1 cellular context compared by ENCODE assay signal in genomic region chr9:133715866-133716563, GRCh38.
A peak's percentile ranks its signal among the peaks of the same experiment; 100 is the strongest.
TF ChIP-seq lines count a peak whose summit lies in the region.

No MANE protein-coding gene starts in this region.

TF ChIP-seq in HepG2, 621 proteins besides CTCF, POLR2A, EP300 and RAD21 (continued from another document and continues in another):
- TF ChIP-seq, protein P1, sequence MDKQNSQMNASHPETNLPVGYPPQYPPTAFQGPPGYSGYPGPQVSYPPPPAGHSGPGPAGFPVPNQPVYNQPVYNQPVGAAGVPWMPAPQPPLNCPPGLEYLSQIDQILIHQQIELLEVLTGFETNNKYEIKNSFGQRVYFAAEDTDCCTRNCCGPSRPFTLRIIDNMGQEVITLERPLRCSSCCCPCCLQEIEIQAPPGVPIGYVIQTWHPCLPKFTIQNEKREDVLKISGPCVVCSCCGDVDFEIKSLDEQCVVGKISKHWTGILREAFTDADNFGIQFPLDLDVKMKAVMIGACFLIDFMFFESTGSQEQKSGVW (CRISPR knock-in tag; IDR thresholded peaks at IDR 0.05; ENCODE audit: borderline replicate concordance): no peak
- TF ChIP-seq, protein P2, sequence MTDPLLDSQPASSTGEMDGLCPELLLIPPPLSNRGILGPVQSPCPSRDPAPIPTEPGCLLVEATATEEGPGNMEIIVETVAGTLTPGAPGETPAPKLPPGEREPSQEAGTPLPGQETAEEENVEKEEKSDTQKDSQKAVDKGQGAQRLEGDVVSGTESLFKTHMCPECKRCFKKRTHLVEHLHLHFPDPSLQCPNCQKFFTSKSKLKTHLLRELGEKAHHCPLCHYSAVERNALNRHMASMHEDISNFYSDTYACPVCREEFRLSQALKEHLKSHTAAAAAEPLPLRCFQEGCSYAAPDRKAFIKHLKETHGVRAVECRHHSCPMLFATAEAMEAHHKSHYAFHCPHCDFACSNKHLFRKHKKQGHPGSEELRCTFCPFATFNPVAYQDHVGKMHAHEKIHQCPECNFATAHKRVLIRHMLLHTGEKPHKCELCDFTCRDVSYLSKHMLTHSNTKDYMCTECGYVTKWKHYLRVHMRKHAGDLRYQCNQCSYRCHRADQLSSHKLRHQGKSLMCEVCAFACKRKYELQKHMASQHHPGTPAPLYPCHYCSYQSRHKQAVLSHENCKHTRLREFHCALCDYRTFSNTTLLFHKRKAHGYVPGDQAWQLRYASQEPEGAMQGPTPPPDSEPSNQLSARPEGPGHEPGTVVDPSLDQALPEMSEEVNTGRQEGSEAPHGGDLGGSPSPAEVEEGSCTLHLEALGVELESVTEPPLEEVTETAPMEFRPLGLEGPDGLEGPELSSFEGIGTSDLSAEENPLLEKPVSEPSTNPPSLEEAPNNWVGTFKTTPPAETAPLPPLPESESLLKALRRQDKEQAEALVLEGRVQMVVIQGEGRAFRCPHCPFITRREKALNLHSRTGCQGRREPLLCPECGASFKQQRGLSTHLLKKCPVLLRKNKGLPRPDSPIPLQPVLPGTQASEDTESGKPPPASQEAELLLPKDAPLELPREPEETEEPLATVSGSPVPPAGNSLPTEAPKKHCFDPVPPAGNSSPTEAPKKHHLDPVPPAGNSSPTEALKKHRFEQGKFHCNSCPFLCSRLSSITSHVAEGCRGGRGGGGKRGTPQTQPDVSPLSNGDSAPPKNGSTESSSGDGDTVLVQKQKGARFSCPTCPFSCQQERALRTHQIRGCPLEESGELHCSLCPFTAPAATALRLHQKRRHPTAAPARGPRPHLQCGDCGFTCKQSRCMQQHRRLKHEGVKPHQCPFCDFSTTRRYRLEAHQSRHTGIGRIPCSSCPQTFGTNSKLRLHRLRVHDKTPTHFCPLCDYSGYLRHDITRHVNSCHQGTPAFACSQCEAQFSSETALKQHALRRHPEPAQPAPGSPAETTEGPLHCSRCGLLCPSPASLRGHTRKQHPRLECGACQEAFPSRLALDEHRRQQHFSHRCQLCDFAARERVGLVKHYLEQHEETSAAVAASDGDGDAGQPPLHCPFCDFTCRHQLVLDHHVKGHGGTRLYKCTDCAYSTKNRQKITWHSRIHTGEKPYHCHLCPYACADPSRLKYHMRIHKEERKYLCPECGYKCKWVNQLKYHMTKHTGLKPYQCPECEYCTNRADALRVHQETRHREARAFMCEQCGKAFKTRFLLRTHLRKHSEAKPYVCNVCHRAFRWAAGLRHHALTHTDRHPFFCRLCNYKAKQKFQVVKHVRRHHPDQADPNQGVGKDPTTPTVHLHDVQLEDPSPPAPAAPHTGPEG (CRISPR knock-in tag; IDR thresholded peaks at IDR 0.05): no peak
- peak; percentile 80 for TF ChIP-seq SALL1 (CRISPR knock-in tag; IDR thresholded peaks at IDR 0.05)
- TF ChIP-seq ZSCAN12 (CRISPR knock-in tag; IDR thresholded peaks at IDR 0.05): no peak
- peak; percentile 77 for TF ChIP-seq GATAD2A (CRISPR knock-in tag; IDR thresholded peaks at IDR 0.05)
- no peak for TF ChIP-seq POLR2AphosphoS2 (IDR thresholded peaks at IDR 0.05; ENCODE audit: low read depth, low read length)
- TF ChIP-seq ZNF713 (CRISPR knock-in tag; IDR thresholded peaks at IDR 0.05): no peak
- TF ChIP-seq MEF2D (CRISPR knock-in tag; IDR thresholded peaks at IDR 0.05): no peak
- peak; percentile 85; the same call in 1 of the 2 replicates for TF ChIP-seq HNRNPL (IDR thresholded peaks at IDR 0.05; ENCODE audit: low read depth, low read length)
- TF ChIP-seq PHF8 (CRISPR knock-in tag; IDR thresholded peaks at IDR 0.05): peak; percentile 50; the same call in 1 of the 2 replicates
- TF ChIP-seq TGIF2 (CRISPR knock-in tag; IDR thresholded peaks at IDR 0.05): no peak
- TF ChIP-seq HNRNPH1 (optimal IDR thresholded peaks at IDR 0.05; ENCODE audit: low read depth, low read length): no peak
- no peak for TF ChIP-seq PRMT3 (CRISPR knock-in tag; IDR thresholded peaks at IDR 0.05; ENCODE audit: borderline replicate concordance, low read depth)
- no peak for TF ChIP-seq SCMH1 (CRISPR knock-in tag; IDR thresholded peaks at IDR 0.05; ENCODE audit: borderline replicate concordance)
- no peak for TF ChIP-seq ZNF224 (CRISPR knock-in tag; IDR thresholded peaks at IDR 0.05)
- TF ChIP-seq ZNF317 (CRISPR knock-in tag; IDR thresholded peaks at IDR 0.05): peak; percentile 26; the same call in 1 of the 2 replicates
- TF ChIP-seq, protein P3, sequence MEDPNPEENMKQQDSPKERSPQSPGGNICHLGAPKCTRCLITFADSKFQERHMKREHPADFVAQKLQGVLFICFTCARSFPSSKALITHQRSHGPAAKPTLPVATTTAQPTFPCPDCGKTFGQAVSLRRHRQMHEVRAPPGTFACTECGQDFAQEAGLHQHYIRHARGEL (CRISPR knock-in tag; IDR thresholded peaks at IDR 0.05): 0 out of 2 replicates have a peak, but pooled peaks have one; percentile 30
- TF ChIP-seq PCBP2 (optimal IDR thresholded peaks at IDR 0.05; ENCODE audit: low read depth, low read length, poor library complexity, severe bottlenecking): no peak
- no peak for TF ChIP-seq ZNF569 (CRISPR knock-in tag; IDR thresholded peaks at IDR 0.05; ENCODE audit: borderline replicate concordance)
- TF ChIP-seq, protein P4, sequence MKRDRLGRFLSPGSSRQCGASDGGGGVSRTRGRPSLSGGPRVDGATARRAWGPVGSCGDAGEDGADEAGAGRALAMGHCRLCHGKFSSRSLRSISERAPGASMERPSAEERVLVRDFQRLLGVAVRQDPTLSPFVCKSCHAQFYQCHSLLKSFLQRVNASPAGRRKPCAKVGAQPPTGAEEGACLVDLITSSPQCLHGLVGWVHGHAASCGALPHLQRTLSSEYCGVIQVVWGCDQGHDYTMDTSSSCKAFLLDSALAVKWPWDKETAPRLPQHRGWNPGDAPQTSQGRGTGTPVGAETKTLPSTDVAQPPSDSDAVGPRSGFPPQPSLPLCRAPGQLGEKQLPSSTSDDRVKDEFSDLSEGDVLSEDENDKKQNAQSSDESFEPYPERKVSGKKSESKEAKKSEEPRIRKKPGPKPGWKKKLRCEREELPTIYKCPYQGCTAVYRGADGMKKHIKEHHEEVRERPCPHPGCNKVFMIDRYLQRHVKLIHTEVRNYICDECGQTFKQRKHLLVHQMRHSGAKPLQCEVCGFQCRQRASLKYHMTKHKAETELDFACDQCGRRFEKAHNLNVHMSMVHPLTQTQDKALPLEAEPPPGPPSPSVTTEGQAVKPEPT (CRISPR knock-in tag; IDR thresholded peaks at IDR 0.05; ENCODE audit: low read depth): peak; percentile 84; the same call in 1 of the 2 replicates
- TF ChIP-seq, protein P5, sequence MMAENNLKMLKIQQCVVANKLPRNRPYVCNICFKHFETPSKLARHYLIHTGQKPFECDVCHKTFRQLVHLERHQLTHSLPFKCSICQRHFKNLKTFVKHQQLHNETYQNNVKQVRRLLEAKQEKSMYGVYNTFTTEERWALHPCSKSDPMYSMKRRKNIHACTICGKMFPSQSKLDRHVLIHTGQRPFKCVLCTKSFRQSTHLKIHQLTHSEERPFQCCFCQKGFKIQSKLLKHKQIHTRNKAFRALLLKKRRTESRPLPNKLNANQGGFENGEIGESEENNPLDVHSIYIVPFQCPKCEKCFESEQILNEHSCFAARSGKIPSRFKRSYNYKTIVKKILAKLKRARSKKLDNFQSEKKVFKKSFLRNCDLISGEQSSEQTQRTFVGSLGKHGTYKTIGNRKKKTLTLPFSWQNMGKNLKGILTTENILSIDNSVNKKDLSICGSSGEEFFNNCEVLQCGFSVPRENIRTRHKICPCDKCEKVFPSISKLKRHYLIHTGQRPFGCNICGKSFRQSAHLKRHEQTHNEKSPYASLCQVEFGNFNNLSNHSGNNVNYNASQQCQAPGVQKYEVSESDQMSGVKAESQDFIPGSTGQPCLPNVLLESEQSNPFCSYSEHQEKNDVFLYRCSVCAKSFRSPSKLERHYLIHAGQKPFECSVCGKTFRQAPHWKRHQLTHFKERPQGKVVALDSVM (CRISPR knock-in tag; IDR thresholded peaks at IDR 0.05): peak; percentile 51; the same call in 1 of the 2 replicates
- peak; percentile 63 for TF ChIP-seq HDAC1 (CRISPR knock-in tag; IDR thresholded peaks at IDR 0.05)
- TF ChIP-seq, protein P6, sequence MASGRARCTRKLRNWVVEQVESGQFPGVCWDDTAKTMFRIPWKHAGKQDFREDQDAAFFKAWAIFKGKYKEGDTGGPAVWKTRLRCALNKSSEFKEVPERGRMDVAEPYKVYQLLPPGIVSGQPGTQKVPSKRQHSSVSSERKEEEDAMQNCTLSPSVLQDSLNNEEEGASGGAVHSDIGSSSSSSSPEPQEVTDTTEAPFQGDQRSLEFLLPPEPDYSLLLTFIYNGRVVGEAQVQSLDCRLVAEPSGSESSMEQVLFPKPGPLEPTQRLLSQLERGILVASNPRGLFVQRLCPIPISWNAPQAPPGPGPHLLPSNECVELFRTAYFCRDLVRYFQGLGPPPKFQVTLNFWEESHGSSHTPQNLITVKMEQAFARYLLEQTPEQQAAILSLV (CRISPR knock-in tag; IDR thresholded peaks at IDR 0.05; ENCODE audit: borderline replicate concordance): no peak; the same call in 1 of the 2 replicates
- TF ChIP-seq, protein P7, sequence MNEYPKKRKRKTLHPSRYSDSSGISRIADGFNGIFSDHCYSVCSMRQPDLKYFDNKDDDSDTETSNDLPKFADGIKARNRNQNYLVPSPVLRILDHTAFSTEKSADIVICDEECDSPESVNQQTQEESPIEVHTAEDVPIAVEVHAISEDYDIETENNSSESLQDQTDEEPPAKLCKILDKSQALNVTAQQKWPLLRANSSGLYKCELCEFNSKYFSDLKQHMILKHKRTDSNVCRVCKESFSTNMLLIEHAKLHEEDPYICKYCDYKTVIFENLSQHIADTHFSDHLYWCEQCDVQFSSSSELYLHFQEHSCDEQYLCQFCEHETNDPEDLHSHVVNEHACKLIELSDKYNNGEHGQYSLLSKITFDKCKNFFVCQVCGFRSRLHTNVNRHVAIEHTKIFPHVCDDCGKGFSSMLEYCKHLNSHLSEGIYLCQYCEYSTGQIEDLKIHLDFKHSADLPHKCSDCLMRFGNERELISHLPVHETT (CRISPR knock-in tag; conservative IDR thresholded peaks at IDR 0.05): no peak
- peak; percentile 37; the same call in 1 of the 2 replicates for TF ChIP-seq SPEN (CRISPR knock-in tag; IDR thresholded peaks at IDR 0.05; ENCODE audit: low read depth)
- 0 out of 2 replicates have a peak, but pooled peaks have one; percentile 19 for TF ChIP-seq CREM (IDR thresholded peaks at IDR 0.05)
- no peak for TF ChIP-seq CREM (CRISPR knock-in tag; IDR thresholded peaks at IDR 0.05)
- TF ChIP-seq RFX1 (IDR thresholded peaks at IDR 0.05): no peak
- peak; percentile 77; the same call in 1 of the 2 replicates for TF ChIP-seq ZNF776 (CRISPR knock-in tag; IDR thresholded peaks at IDR 0.05)
- no peak for TF ChIP-seq NONO (IDR thresholded peaks at IDR 0.05)
- peak; percentile 60; the same call in 1 of the 2 replicates for TF ChIP-seq NONO (CRISPR knock-in tag; conservative IDR thresholded peaks at IDR 0.05)
- peak; percentile 95 for TF ChIP-seq MTA1 (CRISPR knock-in tag; IDR thresholded peaks at IDR 0.05; ENCODE audit: borderline replicate concordance)
- no peak for TF ChIP-seq MLX (CRISPR knock-in tag; IDR thresholded peaks at IDR 0.05)
- no peak for TF ChIP-seq KMT2B (CRISPR knock-in tag; IDR thresholded peaks at IDR 0.05)
- TF ChIP-seq ZNF484 (CRISPR knock-in tag; IDR thresholded peaks at IDR 0.05; ENCODE audit: borderline replicate concordance, low read depth): no peak
- TF ChIP-seq, protein P8, sequence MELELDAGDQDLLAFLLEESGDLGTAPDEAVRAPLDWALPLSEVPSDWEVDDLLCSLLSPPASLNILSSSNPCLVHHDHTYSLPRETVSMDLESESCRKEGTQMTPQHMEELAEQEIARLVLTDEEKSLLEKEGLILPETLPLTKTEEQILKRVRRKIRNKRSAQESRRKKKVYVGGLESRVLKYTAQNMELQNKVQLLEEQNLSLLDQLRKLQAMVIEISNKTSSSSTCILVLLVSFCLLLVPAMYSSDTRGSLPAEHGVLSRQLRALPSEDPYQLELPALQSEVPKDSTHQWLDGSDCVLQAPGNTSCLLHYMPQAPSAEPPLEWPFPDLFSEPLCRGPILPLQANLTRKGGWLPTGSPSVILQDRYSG (CRISPR knock-in tag; IDR thresholded peaks at IDR 0.05): no peak
- TF ChIP-seq ZBTB38 (CRISPR knock-in tag; IDR thresholded peaks at IDR 0.05): no peak; the same call in 1 of the 2 replicates
- TF ChIP-seq KMT2A (CRISPR knock-in tag; IDR thresholded peaks at IDR 0.05): no peak
- TF ChIP-seq PATZ1 (CRISPR knock-in tag; IDR thresholded peaks at IDR 0.05): peak; percentile 87
- TF ChIP-seq, protein P9, sequence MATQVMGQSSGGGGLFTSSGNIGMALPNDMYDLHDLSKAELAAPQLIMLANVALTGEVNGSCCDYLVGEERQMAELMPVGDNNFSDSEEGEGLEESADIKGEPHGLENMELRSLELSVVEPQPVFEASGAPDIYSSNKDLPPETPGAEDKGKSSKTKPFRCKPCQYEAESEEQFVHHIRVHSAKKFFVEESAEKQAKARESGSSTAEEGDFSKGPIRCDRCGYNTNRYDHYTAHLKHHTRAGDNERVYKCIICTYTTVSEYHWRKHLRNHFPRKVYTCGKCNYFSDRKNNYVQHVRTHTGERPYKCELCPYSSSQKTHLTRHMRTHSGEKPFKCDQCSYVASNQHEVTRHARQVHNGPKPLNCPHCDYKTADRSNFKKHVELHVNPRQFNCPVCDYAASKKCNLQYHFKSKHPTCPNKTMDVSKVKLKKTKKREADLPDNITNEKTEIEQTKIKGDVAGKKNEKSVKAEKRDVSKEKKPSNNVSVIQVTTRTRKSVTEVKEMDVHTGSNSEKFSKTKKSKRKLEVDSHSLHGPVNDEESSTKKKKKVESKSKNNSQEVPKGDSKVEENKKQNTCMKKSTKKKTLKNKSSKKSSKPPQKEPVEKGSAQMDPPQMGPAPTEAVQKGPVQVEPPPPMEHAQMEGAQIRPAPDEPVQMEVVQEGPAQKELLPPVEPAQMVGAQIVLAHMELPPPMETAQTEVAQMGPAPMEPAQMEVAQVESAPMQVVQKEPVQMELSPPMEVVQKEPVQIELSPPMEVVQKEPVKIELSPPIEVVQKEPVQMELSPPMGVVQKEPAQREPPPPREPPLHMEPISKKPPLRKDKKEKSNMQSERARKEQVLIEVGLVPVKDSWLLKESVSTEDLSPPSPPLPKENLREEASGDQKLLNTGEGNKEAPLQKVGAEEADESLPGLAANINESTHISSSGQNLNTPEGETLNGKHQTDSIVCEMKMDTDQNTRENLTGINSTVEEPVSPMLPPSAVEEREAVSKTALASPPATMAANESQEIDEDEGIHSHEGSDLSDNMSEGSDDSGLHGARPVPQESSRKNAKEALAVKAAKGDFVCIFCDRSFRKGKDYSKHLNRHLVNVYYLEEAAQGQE (IDR thresholded peaks at IDR 0.05; ENCODE audit: borderline replicate concordance in 1 of 2, low read depth in 1 of 2, low read length in 2 of 2): no peak
